In the genomic region with DNA sequence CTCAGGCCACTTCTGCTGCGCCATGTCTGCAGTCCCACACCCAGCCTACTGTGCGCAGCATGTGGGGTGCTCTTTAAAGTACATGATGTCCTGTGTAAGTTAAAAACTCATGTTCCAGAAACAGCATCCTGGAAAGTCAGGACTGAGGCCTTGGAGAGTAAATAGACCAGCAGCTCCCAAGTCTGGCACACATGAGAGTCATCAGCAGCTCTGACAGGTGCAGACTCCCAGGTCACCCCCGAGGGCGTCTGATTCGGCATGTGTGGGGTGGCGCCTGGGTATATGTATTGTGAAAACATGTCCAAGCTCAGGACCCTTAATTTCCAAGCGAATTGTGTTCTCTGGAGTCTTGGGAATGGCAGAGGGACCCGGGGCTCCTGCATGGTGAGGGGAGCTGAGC, we compare ENCODE assay signal across 34 cellular contexts.
"Had no signal": no experiment of that assay in that cellular context is flagged by ENCODE, and none has a peak within 500 bp of the region (broad histone marks: within the 10 kb centered on the region; RNA-seq: fewer than 3 reads in every experiment).

No MANE protein-coding gene starts in this region.

- H3K4me1 ChIP-seq: adrenal gland, body of pancreas, esophagus muscularis mucosa, foreskin keratinocyte, gastroesophageal sphincter had no signal

- H3K27ac ChIP-seq: adrenal gland, body of pancreas, esophagus muscularis mucosa, foreskin keratinocyte, gastroesophageal sphincter had no signal

- H3K36me3 Mint-ChIP-seq: activated CD4-positive, alpha-beta memory T cell treated with anti-CD3 and anti-CD28 coated beads for 36 hours; activated CD8-positive, alpha-beta memory T cell treated with anti-CD3 and anti-CD28 coated beads, Interleukin-2, amount 10 ng/mL, durations not matched to agents 7 days and 5 days; activated naive CD4-positive, alpha-beta T cell treated with anti-CD3 and anti-CD28 coated beads, Interleukin-2, amount 50 U/mL, for 24 hours; activated naive CD8-positive, alpha-beta T cell treated with anti-CD3 and anti-CD28 coated beads for 36 hours had no signal

- H3K4me1 Mint-ChIP-seq: activated CD4-positive, alpha-beta T cell treated with anti-CD3 and anti-CD28 coated beads, Interleukin-2, amount 10 ng/mL, durations not matched to agents 24 days and 14 days; activated CD8-positive, alpha-beta memory T cell treated with anti-CD3 and anti-CD28 coated beads, Interleukin-2, amount 10 ng/mL, durations not matched to agents 7 days and 5 days; activated naive CD4-positive, alpha-beta T cell treated with anti-CD3 and anti-CD28 coated beads, Interleukin-2, amount 50 U/mL, for 24 hours; activated naive CD8-positive, alpha-beta T cell treated with anti-CD3 and anti-CD28 coated beads for 36 hours had no signal

- H3K27me3 ChIP-seq: adrenal gland, body of pancreas had no signal

- H3K4me3 ChIP-seq: adrenal gland, body of pancreas, esophagus muscularis mucosa, gastroesophageal sphincter had no signal

- ATAC-seq: activated CD4-positive, CD25-positive, alpha-beta regulatory T cell treated with anti-CD3 and anti-CD28 coated beads, Interleukin-2, amount 50 U/mL, for 24 hours; activated CD8-positive, alpha-beta T cell treated with anti-CD3 and anti-CD28 coated beads, Interleukin-2, amount 10 ng/mL, durations not matched to agents 7 days and 5 days; activated naive CD8-positive, alpha-beta T cell treated with anti-CD3 and anti-CD28 coated beads, Interleukin-2, amount 50 U/mL, for 24 hours; body of pancreas; effector memory CD8-positive, alpha-beta T cell; foreskin keratinocyte; gastroesophageal sphincter; T-helper 17 cell had no signal

- H3K9me3 ChIP-seq: adrenal gland, body of pancreas, esophagus muscularis mucosa, gastroesophageal sphincter had no signal

- H3K36me3 ChIP-seq: adrenal gland, esophagus muscularis mucosa, gastroesophageal sphincter, WERI-Rb-1 had no signal

- H3K4me3 Mint-ChIP-seq: activated B cell treated with CpG ODN at 0.5 μM for 24 hours; activated CD4-positive, alpha-beta memory T cell treated with anti-CD3 and anti-CD28 coated beads for 36 hours; activated CD4-positive, alpha-beta T cell treated with anti-CD3 and anti-CD28 coated beads, Interleukin-2, amount 10 ng/mL, durations not matched to agents 24 days and 14 days; activated CD8-positive, alpha-beta memory T cell treated with anti-CD3 and anti-CD28 coated beads, Interleukin-2, amount 10 ng/mL, durations not matched to agents 7 days and 5 days; activated CD8-positive, alpha-beta T cell treated with anti-CD3 and anti-CD28 coated beads, Interleukin-2, amount 10 ng/mL, durations not matched to agents 7 days and 5 days; activated naive CD4-positive, alpha-beta T cell treated with anti-CD3 and anti-CD28 coated beads for 36 hours; activated naive CD4-positive, alpha-beta T cell treated with anti-CD3 and anti-CD28 coated beads, Interleukin-2, amount 50 U/mL, for 24 hours; activated naive CD8-positive, alpha-beta T cell treated with anti-CD3 and anti-CD28 coated beads for 36 hours; activated naive CD8-positive, alpha-beta T cell treated with anti-CD3 and anti-CD28 coated beads, Interleukin-2, amount 50 U/mL, for 24 hours; activated T-helper 1 cell treated with anti-CD3 and anti-CD28 coated beads, Interleukin-12 subunit alpha, Interleukin-12 subunit beta, Interleukin-2, Interleukin-4 antibody, amounts not matched to agents 30 ng/mL and 10 ng/mL and 1 ng/mL, durations not matched to agents 14 hours and 24 hours and 36 hours; effector memory CD8-positive, alpha-beta T cell; T-helper 17 cell; T-helper 2 cell treated with Interferon-gamma antibody and Interleukin-4, amounts not matched to agents 5 μg/mL and 100 μg/mL, for 36 hours had no signal

- DNase-seq: activated B cell treated with CpG ODN at 0.5 μM for 24 hours; activated CD4-positive, alpha-beta memory T cell treated with anti-CD3 and anti-CD28 coated beads for 36 hours; activated CD4-positive, alpha-beta T cell treated with anti-CD3 and anti-CD28 coated beads, Interleukin-2, amount 10 ng/mL, durations not matched to agents 24 days and 14 days; activated CD8-positive, alpha-beta memory T cell treated with anti-CD3 and anti-CD28 coated beads, Interleukin-2, amount 10 ng/mL, durations not matched to agents 7 days and 5 days; activated CD8-positive, alpha-beta memory T cell treated with anti-CD3 and anti-CD28 coated beads, Interleukin-2, amount 50 U/mL, for 4 hours; activated CD8-positive, alpha-beta T cell treated with anti-CD3 and anti-CD28 coated beads, Interleukin-2, amount 10 ng/mL, durations not matched to agents 7 days and 5 days; activated effector memory CD4-positive, alpha-beta T cell treated with anti-CD3 and anti-CD28 coated beads, Interleukin-2, amount 50 U/mL, for 16 hours; activated naive CD4-positive, alpha-beta T cell treated with anti-CD3 and anti-CD28 coated beads for 36 hours; activated naive CD8-positive, alpha-beta T cell treated with anti-CD3 and anti-CD28 coated beads for 36 hours; activated naive CD8-positive, alpha-beta T cell treated with anti-CD3 and anti-CD28 coated beads, Interleukin-2, amount 50 U/mL, for 24 hours; activated T-cell treated with anti-CD3 and anti-CD28 coated beads, Interleukin-2, amount 50 U/mL, for 1 hour; activated T-cell treated with anti-CD3 and anti-CD28 coated beads, Interleukin-2, amount 50 U/mL, for 48 hours; adrenal gland; amygdala; aorta; body of pancreas; caudate nucleus; cortex of kidney; dermis blood vessel endothelial cell; effector CD4-positive, alpha-beta T cell; effector memory CD8-positive, alpha-beta T cell; erythroblast; foreskin keratinocyte; T-helper 1 cell; T-helper 17 cell; T1000; WERI-Rb-1 had no signal

- H3K9me3 Mint-ChIP-seq: activated B cell treated with CpG ODN at 0.5 μM for 24 hours; activated CD4-positive, alpha-beta memory T cell treated with anti-CD3 and anti-CD28 coated beads for 36 hours; activated CD4-positive, alpha-beta T cell treated with anti-CD3 and anti-CD28 coated beads, Interleukin-2, amount 10 ng/mL, durations not matched to agents 24 days and 14 days; activated naive CD4-positive, alpha-beta T cell treated with anti-CD3 and anti-CD28 coated beads for 36 hours; activated naive CD4-positive, alpha-beta T cell treated with anti-CD3 and anti-CD28 coated beads, Interleukin-2, amount 50 U/mL, for 24 hours; activated naive CD8-positive, alpha-beta T cell treated with anti-CD3 and anti-CD28 coated beads for 36 hours; activated naive CD8-positive, alpha-beta T cell treated with anti-CD3 and anti-CD28 coated beads, Interleukin-2, amount 50 U/mL, for 24 hours; activated T-helper 1 cell treated with anti-CD3 and anti-CD28 coated beads, Interleukin-12 subunit alpha, Interleukin-12 subunit beta, Interleukin-2, Interleukin-4 antibody, amounts not matched to agents 30 ng/mL and 10 ng/mL and 1 ng/mL, durations not matched to agents 14 hours and 24 hours and 36 hours; activated T-helper 2 cell treated with anti-CD3 and anti-CD28 coated beads, Interferon-gamma antibody, Interleukin-2, Interleukin-4, amounts not matched to agents 10 μg/mL and 5 μg/mL and 100 μg/mL, durations not matched to agents 14 hours and 24 hours and 36 hours; effector memory CD8-positive, alpha-beta T cell; T-helper 2 cell treated with Interferon-gamma antibody and Interleukin-4, amounts not matched to agents 5 μg/mL and 100 μg/mL, for 36 hours had no signal

- H3K27ac Mint-ChIP-seq: activated B cell treated with CpG ODN at 0.5 μM for 24 hours; activated CD4-positive, alpha-beta memory T cell treated with anti-CD3 and anti-CD28 coated beads for 36 hours; activated CD4-positive, alpha-beta T cell treated with anti-CD3 and anti-CD28 coated beads, Interleukin-2, amount 10 ng/mL, durations not matched to agents 24 days and 14 days; activated CD8-positive, alpha-beta memory T cell treated with anti-CD3 and anti-CD28 coated beads, Interleukin-2, amount 10 ng/mL, durations not matched to agents 7 days and 5 days; activated CD8-positive, alpha-beta T cell treated with anti-CD3 and anti-CD28 coated beads, Interleukin-2, amount 10 ng/mL, durations not matched to agents 7 days and 5 days; activated naive CD4-positive, alpha-beta T cell treated with anti-CD3 and anti-CD28 coated beads for 36 hours; activated naive CD8-positive, alpha-beta T cell treated with anti-CD3 and anti-CD28 coated beads for 36 hours; activated naive CD8-positive, alpha-beta T cell treated with anti-CD3 and anti-CD28 coated beads, Interleukin-2, amount 50 U/mL, for 24 hours; activated T-helper 1 cell treated with anti-CD3 and anti-CD28 coated beads, Interleukin-12 subunit alpha, Interleukin-12 subunit beta, Interleukin-2, Interleukin-4 antibody, amounts not matched to agents 30 ng/mL and 10 ng/mL and 1 ng/mL, durations not matched to agents 14 hours and 24 hours and 36 hours; activated T-helper 2 cell treated with anti-CD3 and anti-CD28 coated beads, Interferon-gamma antibody, Interleukin-2, Interleukin-4, amounts not matched to agents 10 μg/mL and 5 μg/mL and 100 μg/mL, durations not matched to agents 14 hours and 24 hours and 36 hours; T-helper 17 cell; T-helper 2 cell treated with Interferon-gamma antibody and Interleukin-4, amounts not matched to agents 5 μg/mL and 100 μg/mL, for 36 hours had no signal
